In genomic region chr1:40743860-40744259, GRCh38 we compare ENCODE assay signal across 1 cellular context.
TF ChIP-seq lines count a peak whose summit lies in the region.

No MANE protein-coding gene starts in this region.

TF ChIP-seq in HepG2, 621 proteins besides CTCF, POLR2A, EP300 and RAD21:
- TF ChIP-seq BCL3 (CRISPR knock-in tag; IDR thresholded peaks at IDR 0.05) = 0 out of 2 replicates have a peak, but pooled peaks have one; percentile 26
- no peak for TF ChIP-seq ONECUT2 (CRISPR knock-in tag; IDR thresholded peaks at IDR 0.05)
